ENCODE assay signal across 26 cellular contexts in genomic region chr3:146130881-146131371, GRCh38. TPM values are rescaled to one million over a fixed set of nuclear protein-coding genes. Genes with fewer than 3 reads are reported as not detected.
A peak's percentile ranks its signal among the peaks of the same experiment; 100 is the strongest.
DNase-seq lines count a peak whose midpoint lies in the region; ATAC-seq, FAIRE-seq and TF ChIP-seq lines count a peak whose summit lies in the region.
"Had no signal": no experiment of that assay in that cellular context is flagged by ENCODE, and none has a peak within 500 bp of the region (broad histone marks: within the 10 kb centered on the region; RNA-seq: fewer than 3 reads in every experiment).

No MANE protein-coding gene starts in this region.

- H3K27me3 Mint-ChIP-seq in progenitor cell of endocrine pancreas: no peaks in the 10 kb centered on the region
- H3K27me3 Mint-ChIP-seq: activated CD4-positive, alpha-beta T cell treated with anti-CD3 and anti-CD28 coated beads, Interleukin-2, amount 10 ng/mL, durations not matched to agents 7 days and 5 days had no signal

- H2AFZ ChIP-seq in PC-9: no peak overlapping the region

- DNase-seq in AG20443 (ENCODE audit: low spot score): peak; percentile 36
- no peak for DNase-seq in HTR-8/SVneo (ENCODE audit: insufficient read length, low spot score)
- no peak for DNase-seq in esophagus muscularis mucosa (ENCODE audit: extremely low spot score)
- DNase-seq in progenitor cell of endocrine pancreas (ENCODE audit: low spot score, unreplicated experiment): no peak
- no peak for DNase-seq in PC-9
- DNase-seq in NCI-H2029 (lab: John Stamatoyannopoulos, UW): no peak
- DNase-seq in SKM-1 treated with dmso at 0.1 percent for 144 hours (lab: John Stamatoyannopoulos, UW; ENCODE audit: unreplicated experiment): no peak
- DNase-seq: activated CD4-positive, alpha-beta T cell treated with anti-CD3 and anti-CD28 coated beads, Interleukin-2, amount 10 ng/mL, durations not matched to agents 7 days and 5 days; activated naive CD4-positive, alpha-beta T cell treated with anti-CD3 and anti-CD28 coated beads, Interleukin-2, amount 50 U/mL, for 16 hours; AML-193; glutamatergic neuron; Kasumi-1; left ventricle myocardium inferior; NCI-H1105 treated with DMSO at 0.1 percent for 48 hours; NCI-H748 treated with DMSO at 0.1 percent for 48 hours; occipital lobe; Peyer's patch; stimulated activated CD4-positive, alpha-beta T cell treated with anti-CD3 and anti-CD28 coated beads, Interleukin-2, amount 100 ng/mL, for 24 hours; stomach had no signal

- POLR2A ChIA-PET in PC-9 (lab: Charles Lee; ENCODE audit: unreplicated experiment): interaction anchor here (0.6 kb wide), 1 partner anchor 40 kb away, joined by 5 read pairs; no protein-coding TSS in a partner anchor

- TF ChIP-seq CTCF in esophagus muscularis mucosa (IDR thresholded peaks at IDR 0.05) (no peak), progenitor cell of endocrine pancreas (IDR thresholded peaks at IDR 0.05; ENCODE audit: unreplicated experiment) (no peak), PC-9 (conservative IDR thresholded peaks at IDR 0.05) (no peak)

- no peak overlapping the region for H3K4me2 ChIP-seq in PC-9

- no peaks in the 10 kb centered on the region for H3K36me3 ChIP-seq in esophagus muscularis mucosa
- H3K36me3 ChIP-seq in PC-9 (ENCODE audit: low read depth): no peaks in the 10 kb centered on the region
- H3K36me3 ChIP-seq: left ventricle myocardium inferior, Peyer's patch, stomach had no signal

- no TSS peak for BruUV-seq in PC-9 (replicated peaks; lab: Mats Ljungman, UMichigan)

- 75% methylated on average over 2 of the region's 2 CpGs for WGBS in esophagus muscularis mucosa

- no peak for ATAC-seq in HG02885 (IDR thresholded peaks at IDR 0.05; ENCODE audit: poor library complexity, unreplicated experiment)
- ATAC-seq: GM12878, sciatic nerve, SK-N-SH treated with all-trans-retinoic acid at 6 μM for 48 hours had no signal

- no peaks in the 10 kb centered on the region for H3F3A ChIP-seq in PC-9 (ENCODE audit: insufficient read depth, low read depth)

- CTCF ChIA-PET in PC-9 (lab: Charles Lee): no interaction called here

- peaks cover 10% of the 10 kb centered on the region for H3K9me3 Mint-ChIP-seq in progenitor cell of endocrine pancreas (ENCODE audit: low read depth)
- H3K9me3 Mint-ChIP-seq: activated CD4-positive, alpha-beta T cell treated with anti-CD3 and anti-CD28 coated beads, Interleukin-2, amount 10 ng/mL, durations not matched to agents 7 days and 5 days had no signal

- no peaks in the 10 kb centered on the region for H3K79me2 ChIP-seq in PC-9 (ENCODE audit: low read depth)

- TF ChIP-seq POLR2A in esophagus muscularis mucosa (IDR thresholded peaks at IDR 0.05; ENCODE audit: low read depth): no peak

- no peak for TF ChIP-seq EP300 in esophagus muscularis mucosa (IDR thresholded peaks at IDR 0.05)

- peaks cover 4% of the 10 kb centered on the region for H3K36me3 Mint-ChIP-seq in progenitor cell of endocrine pancreas (ENCODE audit: insufficient read depth)

- H3K27ac ChIP-seq in esophagus muscularis mucosa (replicated peaks in 1 of 4) (peak overlapping the region in 3 of 4 donors; percentile 7 to 60 (median 46)), PC-9 (no peak overlapping the region)
- H3K27ac ChIP-seq: left ventricle myocardium inferior, Peyer's patch had no signal

- no peaks in the 10 kb centered on the region for H4K20me1 ChIP-seq in PC-9 (ENCODE audit: insufficient read depth)

- H3K4me3 ChIP-seq in esophagus muscularis mucosa: no peak overlapping the region
- H3K4me3 ChIP-seq in PC-9: no peak overlapping the region
- H3K4me3 ChIP-seq: GM12878, left ventricle myocardium inferior, Peyer's patch, stomach had no signal

- H3K4me1 ChIP-seq in esophagus muscularis mucosa: peaks cover 25 to 77% (median 68%) of the 10 kb centered on the region in 4 donors
- 0 out of 2 replicates have a peak, but pooled peaks cover 4% of the 10 kb centered on the region for H3K4me1 ChIP-seq in PC-9 (replicated peaks; ENCODE audit: insufficient read depth)
- H3K4me1 ChIP-seq: Peyer's patch had no signal

- H3K9me2 ChIP-seq in PC-9 (ENCODE audit: insufficient read depth): no peaks in the 10 kb centered on the region

- intact Hi-C loops in esophagus muscularis mucosa (cut with DNase I): no loop called here
- intact Hi-C loops in PC-9 (cut with micrococcal nuclease; ENCODE audit: unreplicated experiment): no loop called here

- no peak overlapping the region for H3K4me3 Mint-ChIP-seq in progenitor cell of endocrine pancreas (ENCODE audit: low read depth)
- H3K4me3 Mint-ChIP-seq: activated CD4-positive, alpha-beta T cell treated with anti-CD3 and anti-CD28 coated beads, Interleukin-2, amount 10 ng/mL, durations not matched to agents 7 days and 5 days had no signal

- FAIRE-seq in HTR-8/SVneo (lab: Jason Lieb, UNC): peak; percentile 9
- FAIRE-seq: endothelial cell of umbilical vein, G401.6, GM12878, urothelium cell line had no signal

- peak overlapping the region; percentile 65 for H3K27ac Mint-ChIP-seq in progenitor cell of endocrine pancreas
- H3K27ac Mint-ChIP-seq: activated CD4-positive, alpha-beta T cell treated with anti-CD3 and anti-CD28 coated beads, Interleukin-2, amount 10 ng/mL, durations not matched to agents 7 days and 5 days had no signal

- H3K9me3 ChIP-seq in esophagus muscularis mucosa (no peaks in the 10 kb centered on the region), PC-9 (ENCODE audit: insufficient read depth, low read depth) (no peaks in the 10 kb centered on the region; the same call in 1 of the 2 replicates)
- H3K9me3 ChIP-seq: left ventricle myocardium inferior, Peyer's patch, stomach had no signal

- H3K27me3 ChIP-seq in esophagus muscularis mucosa (no peaks in the 10 kb centered on the region), PC-9 (ENCODE audit: insufficient read depth, low read depth) (no peaks in the 10 kb centered on the region)
- H3K27me3 ChIP-seq: Peyer's patch, stomach had no signal

- H3K4me1 Mint-ChIP-seq in progenitor cell of endocrine pancreas (ENCODE audit: low read depth): peaks cover 18% of the 10 kb centered on the region
- H3K4me1 Mint-ChIP-seq: activated CD4-positive, alpha-beta T cell treated with anti-CD3 and anti-CD28 coated beads, Interleukin-2, amount 10 ng/mL, durations not matched to agents 7 days and 5 days had no signal

RNA-seq across cellular contexts. Expression of gene PLOD2, which starts 30.1 kb away (rescaled TPM):
- total RNA-seq in esophagus muscularis mucosa: 10 to 100 TPM; 48.2 to 84.7 (median 54.9) TPM
- total RNA-seq in progenitor cell of endocrine pancreas: 49.2 and 54.9 TPM in 2 replicates
- 27.4 and 30.3 TPM in 2 replicates for total RNA-seq in PC-9 (2021)
